Comparison of ENCODE assay signal across 8 cellular contexts in the genomic region with DNA sequence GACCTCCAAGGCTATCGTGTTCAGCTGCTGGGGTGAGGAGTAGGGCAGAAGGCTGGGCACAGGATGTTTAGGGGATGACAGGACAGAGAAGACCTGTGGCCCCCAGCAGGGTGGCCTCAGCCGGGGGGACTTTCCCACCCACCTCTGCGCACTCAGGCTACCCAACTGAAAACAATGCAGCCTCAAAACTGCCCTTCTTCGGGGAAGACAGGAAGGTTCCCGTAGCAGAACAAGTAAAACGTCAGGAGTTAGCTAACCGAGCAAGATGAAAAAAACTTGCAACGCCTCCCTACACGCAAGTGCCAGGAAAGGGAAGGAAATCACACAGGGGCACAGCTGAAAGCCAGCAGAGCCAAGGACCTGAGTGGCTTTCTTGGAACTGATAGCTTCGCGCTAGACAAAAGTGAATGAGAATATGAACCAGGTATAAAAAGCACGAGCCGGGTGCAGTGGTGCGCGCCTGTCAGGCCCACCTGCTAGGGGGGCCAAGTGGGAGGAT. TPM values are rescaled to one million over a fixed set of nuclear protein-coding genes. Genes with fewer than 3 reads are reported as not detected.
DNase-seq lines count a peak whose midpoint lies in the region; ATAC-seq and TF ChIP-seq lines count a peak whose summit lies in the region.

No MANE protein-coding gene starts in this region.

- no peaks in the 10 kb centered on the region for H3K9me3 ChIP-seq in heart left ventricle

- peak overlapping the region in 2 of 12 donors; percentile 18 to 92 for H3K27ac ChIP-seq in heart left ventricle

- H3K36me3 ChIP-seq in heart left ventricle: no peaks in the 10 kb centered on the region

- TF ChIP-seq CTCF in heart left ventricle (IDR thresholded peaks at IDR 0.05): no peak

- H3K4me3 Mint-ChIP-seq in T-cell: peak overlapping the region; percentile 39 to 76 (median 58)
- peak overlapping the region; percentile 66 for H3K4me3 Mint-ChIP-seq in stimulated activated naive CD8-positive, alpha-beta T cell treated with anti-CD3 and anti-CD28 coated beads, Interleukin-15, Interleukin-2, amounts not matched to agents 100 ng/mL and 50 ng/mL, for 24 hours

- H3K4me3 ChIP-seq in heart left ventricle: peak overlapping the region in 1 of 12 donors; percentile 26

- 57 to 76% (median 70%) methylated on average over 14 to 15 of the region's 15 CpGs for WGBS in heart left ventricle, 4 donors

- H3K27me3 Mint-ChIP-seq in T-cell: peaks cover 0 to 3% of the 10 kb centered on the region in 2 donors
- H3K27me3 Mint-ChIP-seq in stimulated activated naive CD8-positive, alpha-beta T cell treated with anti-CD3 and anti-CD28 coated beads, Interleukin-15, Interleukin-2, amounts not matched to agents 100 ng/mL and 50 ng/mL, for 24 hours: no peaks in the 10 kb centered on the region

- TF ChIP-seq POLR2A in heart left ventricle (IDR thresholded peaks at IDR 0.05): no peak

- DNase-seq in SIG-M5 treated with dmso at 0.1 percent for 504 hours (lab: John Stamatoyannopoulos, UW; ENCODE audit: unreplicated experiment): peak; percentile 49
- no peak for DNase-seq in SIG-M5 (lab: John Stamatoyannopoulos, UW)
- DNase-seq in T-cell: peak in 24 of 34 experiments; percentile 27 to 77 (median 47)
- peak in 2 of 5 donors; percentile 38 to 50 for DNase-seq in heart left ventricle
- no peak for DNase-seq in RPMI8226
- no peak for DNase-seq in COLO668 (lab: John Stamatoyannopoulos, UW; ENCODE audit: unreplicated experiment)

- H3K9me3 Mint-ChIP-seq in T-cell: no peaks in the 10 kb centered on the region
- no peaks in the 10 kb centered on the region for H3K9me3 Mint-ChIP-seq in stimulated activated naive CD8-positive, alpha-beta T cell treated with anti-CD3 and anti-CD28 coated beads, Interleukin-15, Interleukin-2, amounts not matched to agents 100 ng/mL and 50 ng/mL, for 24 hours

- peaks cover 18 to 20% (median 19%) of the 10 kb centered on the region in 3 donors for H3K4me1 Mint-ChIP-seq in T-cell
- peaks cover 40% of the 10 kb centered on the region for H3K4me1 Mint-ChIP-seq in stimulated activated naive CD8-positive, alpha-beta T cell treated with anti-CD3 and anti-CD28 coated beads, Interleukin-15, Interleukin-2, amounts not matched to agents 100 ng/mL and 50 ng/mL, for 24 hours (ENCODE audit: low read depth)

- H3K27ac Mint-ChIP-seq in T-cell: peak overlapping the region; percentile 82 to 94
- H3K27ac Mint-ChIP-seq in stimulated activated naive CD8-positive, alpha-beta T cell treated with anti-CD3 and anti-CD28 coated beads, Interleukin-15, Interleukin-2, amounts not matched to agents 100 ng/mL and 50 ng/mL, for 24 hours: peak overlapping the region; percentile 95

- H3K36me3 Mint-ChIP-seq in T-cell: no peaks in the 10 kb centered on the region
- no peaks in the 10 kb centered on the region for H3K36me3 Mint-ChIP-seq in stimulated activated naive CD8-positive, alpha-beta T cell treated with anti-CD3 and anti-CD28 coated beads, Interleukin-15, Interleukin-2, amounts not matched to agents 100 ng/mL and 50 ng/mL, for 24 hours (ENCODE audit: low read depth)

- CTCF ChIA-PET in T-cell (lab: Charles Lee): interaction anchor here in 1 of 2 donors (0.7 to 1.2 kb wide), 3 partner anchors 56 to 113 kb away, joined by 3 to 4 read pairs (median 3); no protein-coding TSS in a partner anchor

- POLR2A ChIA-PET in T-cell (lab: Charles Lee): no interaction called here

- ATAC-seq in T-cell (replicated peaks in 1 of 4) (peak; percentile 19 to 86 (median 44)), heart left ventricle (peak; percentile 52 to 83 (median 68)), GM18517 (IDR thresholded peaks at IDR 0.05; ENCODE audit: unreplicated experiment) (no peak)

- no peaks in the 10 kb centered on the region for H3K27me3 ChIP-seq in heart left ventricle

- intact Hi-C loops in heart left ventricle (cut with DNase I): loop anchor here in 2 of 10 donors (10.0 kb wide), 2 partner anchors 55 to 95 kb away; no protein-coding TSS in a partner anchor

- peaks cover 0 to 25% (median 0%) of the 10 kb centered on the region in 12 donors for H3K4me1 ChIP-seq in heart left ventricle

RNA-seq across cellular contexts. Expression of a gene that starts 38.4 kb away (rescaled TPM):
- total RNA-seq in T-cell (10 to 100 TPM; 52.8 to 74.0 (median 61.4) TPM), heart left ventricle (100 to 1,000 TPM in 2 of 9 donors, 10 to 100 TPM in 7; 38.7 to 122 (median 64.8) TPM)
- 100 to 1,000 TPM in 1 of 2 donors, 10 to 100 TPM in 1; 37.2 to 174 TPM for polyA plus RNA-seq in heart left ventricle

RNA-seq across cellular contexts. Expression of a gene that starts 54.3 kb away (rescaled TPM):
- total RNA-seq in T-cell (1 to 10 TPM; 3.2 to 5.2 (median 4.3) TPM), heart left ventricle (10 to 100 TPM; 10.7 to 37.5 (median 15.9) TPM)
- 10 to 100 TPM; 15.6 to 16.4 TPM for polyA plus RNA-seq in heart left ventricle

Comparison
In these comparisons a context has a peak if more than half of its experiments do, and no peak if none do; other contexts are left out.
1. DNase-seq: peak in SIG-M5 treated with dmso at 0.1 percent for 504 hours (single experiment) and T-cell (24 of 34); none in SIG-M5 (single experiment), RPMI8226 (single experiment) and COLO668 (single experiment).